ENCODE assay signal across 21 cellular contexts in genomic region chr1:30798954-30799491, GRCh38. TPM values are rescaled to one million over a fixed set of nuclear protein-coding genes. Genes with fewer than 3 reads are reported as not detected.
DNase-seq lines count a peak whose midpoint lies in the region; ATAC-seq lines count a peak whose summit lies in the region.
"Had no signal": no experiment of that assay in that cellular context is flagged by ENCODE, and none has a peak within 500 bp of the region (broad histone marks: within the 10 kb centered on the region; RNA-seq: fewer than 3 reads in every experiment).

No MANE protein-coding gene starts in this region.

- no peak overlapping the region for H3K4me2 ChIP-seq in mesenchymal stem cell (ENCODE audit: low read length, poor library complexity, severe bottlenecking)

- H3K23ac ChIP-seq in mesenchymal stem cell (ENCODE audit: low read length in 2 of 2), result no peak overlapping the region

- H3K4me1 ChIP-seq in mesenchymal stem cell (ENCODE audit: control insufficient read depth, insufficient read depth, low read depth, low read length), result peaks cover 12% of the 10 kb centered on the region
- H3K4me1 ChIP-seq: prostate gland had no signal

- H3K27ac Mint-ChIP-seq in T-helper 17 cell, result peak overlapping the region; percentile 70
- H3K27ac Mint-ChIP-seq in activated CD4-positive, alpha-beta memory T cell treated with anti-CD3 and anti-CD28 coated beads, Interleukin-2, amount 10 ng/mL, durations not matched to agents 7 days and 5 days, result no peak overlapping the region
- H3K27ac Mint-ChIP-seq: activated CD4-positive, alpha-beta T cell treated with anti-CD3 and anti-CD28 coated beads, Interleukin-2, amount 10 ng/mL, durations not matched to agents 24 days and 14 days; activated naive CD4-positive, alpha-beta T cell treated with anti-CD3 and anti-CD28 coated beads for 36 hours; T-helper 2 cell treated with Interferon-gamma antibody and Interleukin-4, amounts not matched to agents 5 μg/mL and 100 μg/mL, for 36 hours had no signal

- peak overlapping the region; percentile 49 for H2BK15ac ChIP-seq in mesenchymal stem cell (ENCODE audit: low read depth, poor library complexity, severe bottlenecking)

- WGBS in mesenchymal stem cell, result 98% methylated on average over 2 of the region's 2 CpGs

- H3K36me3 ChIP-seq in mesenchymal stem cell (ENCODE audit: control insufficient read depth in 1 of 2, insufficient read depth in 2 of 2, low read depth in 1 of 2, low read length in 2 of 2), result no peaks in the 10 kb centered on the region
- H3K36me3 ChIP-seq: prostate gland, thoracic aorta had no signal

- H2BK120ac ChIP-seq in mesenchymal stem cell (ENCODE audit: low read depth, low read length), result peak overlapping the region; percentile 0

- H3K27ac ChIP-seq in caudate nucleus (ENCODE audit: low read depth, low read length) (peak overlapping the region; percentile 31), mesenchymal stem cell (ENCODE audit: low read length, poor library complexity, severe bottlenecking) (no peak overlapping the region), substantia nigra (ENCODE audit: low read depth, low read length, poor library complexity, severe bottlenecking) (peak overlapping the region; percentile 58)
- H3K27ac ChIP-seq: prostate gland, SK-N-MC, thoracic aorta, VCaP had no signal

- H3K4me3 ChIP-seq in mesenchymal stem cell (ENCODE audit: insufficient read depth in 1 of 2, low read depth in 1 of 2, low read length in 2 of 2), result no peak overlapping the region
- H3K4me3 ChIP-seq: mucosa of descending colon, prostate gland, SK-N-MC, skin epidermis, thoracic aorta had no signal

- no peak overlapping the region for H2BK5ac ChIP-seq in mesenchymal stem cell (ENCODE audit: low read depth, low read length, poor library complexity, severe bottlenecking)

- H3K18ac ChIP-seq in mesenchymal stem cell (ENCODE audit: low read depth in 1 of 2, low read length in 2 of 2), result no peak overlapping the region

- no peak overlapping the region for H3K14ac ChIP-seq in mesenchymal stem cell (ENCODE audit: low read length in 2 of 2)

- no peaks in the 10 kb centered on the region for H3K36me3 Mint-ChIP-seq in T-helper 17 cell (ENCODE audit: low read depth)
- H3K36me3 Mint-ChIP-seq in activated CD4-positive, alpha-beta memory T cell treated with anti-CD3 and anti-CD28 coated beads, Interleukin-2, amount 10 ng/mL, durations not matched to agents 7 days and 5 days (ENCODE audit: low read depth), result no peaks in the 10 kb centered on the region

- H3K4me3 Mint-ChIP-seq in T-helper 17 cell, result no peak overlapping the region
- no peak overlapping the region for H3K4me3 Mint-ChIP-seq in activated CD4-positive, alpha-beta memory T cell treated with anti-CD3 and anti-CD28 coated beads, Interleukin-2, amount 10 ng/mL, durations not matched to agents 7 days and 5 days
- H3K4me3 Mint-ChIP-seq: activated CD4-positive, alpha-beta T cell treated with anti-CD3 and anti-CD28 coated beads, Interleukin-2, amount 10 ng/mL, durations not matched to agents 24 days and 14 days; activated naive CD4-positive, alpha-beta T cell treated with anti-CD3 and anti-CD28 coated beads for 36 hours; T-helper 2 cell treated with Interferon-gamma antibody and Interleukin-4, amounts not matched to agents 5 μg/mL and 100 μg/mL, for 36 hours had no signal

- no peak for DNase-seq in T-helper 17 cell
- no peak for DNase-seq in caudate nucleus (lab: John Stamatoyannopoulos, UW)
- no peak for DNase-seq in mesenchymal stem cell
- DNase-seq in substantia nigra (lab: John Stamatoyannopoulos, UW), result no peak
- DNase-seq in NCI-H2029 treated with DMSO at 0.1 percent for 48 hours (lab: John Stamatoyannopoulos, UW), result no peak
- no peak for DNase-seq in NCI-H1436 (lab: John Stamatoyannopoulos, UW)
- no peak for DNase-seq in activated CD4-positive, alpha-beta memory T cell treated with anti-CD3 and anti-CD28 coated beads, Interleukin-2, amount 10 ng/mL, durations not matched to agents 7 days and 5 days
- DNase-seq: activated CD4-positive, alpha-beta T cell treated with anti-CD3 and anti-CD28 coated beads, Interleukin-2, amount 10 ng/mL, durations not matched to agents 24 days and 14 days; activated naive CD4-positive, alpha-beta T cell treated with anti-CD3 and anti-CD28 coated beads for 36 hours; KBM-7; NCI-H146; NCI-H2171 treated with DMSO at 0.1 percent for 48 hours; NCI-H526; stimulated activated CD4-positive, alpha-beta T cell treated with anti-CD3 and anti-CD28 coated beads, Interleukin-1b, Interleukin-23, amount 100 ng/mL, for 48 hours had no signal

- ATAC-seq in T-helper 17 cell, result no peak

- H4K8ac ChIP-seq in mesenchymal stem cell (ENCODE audit: low read length), result no peak overlapping the region

- H3K4me1 Mint-ChIP-seq in T-helper 17 cell, result peaks cover 6% of the 10 kb centered on the region
- peaks cover 4% of the 10 kb centered on the region for H3K4me1 Mint-ChIP-seq in activated CD4-positive, alpha-beta memory T cell treated with anti-CD3 and anti-CD28 coated beads, Interleukin-2, amount 10 ng/mL, durations not matched to agents 7 days and 5 days

- no peak overlapping the region for H4K91ac ChIP-seq in mesenchymal stem cell (ENCODE audit: low read length)

- H3K4ac ChIP-seq in mesenchymal stem cell (ENCODE audit: low read depth in 1 of 2, low read length in 2 of 2), result no peak overlapping the region

- peak overlapping the region in 1 of 2 experiments; percentile 29 for H2BK12ac ChIP-seq in mesenchymal stem cell (ENCODE audit: low read length in 2 of 2)

- no peak overlapping the region for H2AK5ac ChIP-seq in mesenchymal stem cell (ENCODE audit: low read length, severe bottlenecking)

- H3K79me1 ChIP-seq in mesenchymal stem cell (replicated peaks; ENCODE audit: low read length, poor library complexity, severe bottlenecking), result no peaks in the 10 kb centered on the region

- H3K9me3 ChIP-seq in T-helper 17 cell (ENCODE audit: control insufficient read depth, low read length, poor library complexity, severe bottlenecking) (no peaks in the 10 kb centered on the region), mesenchymal stem cell (ENCODE audit: control insufficient read depth, low read length) (no peaks in the 10 kb centered on the region)
- H3K9me3 ChIP-seq: mucosa of descending colon, prostate gland, thoracic aorta had no signal

- peaks cover 12% of the 10 kb centered on the region for H3K27me3 Mint-ChIP-seq in T-helper 17 cell
- peaks cover 20% of the 10 kb centered on the region for H3K27me3 Mint-ChIP-seq in activated CD4-positive, alpha-beta memory T cell treated with anti-CD3 and anti-CD28 coated beads, Interleukin-2, amount 10 ng/mL, durations not matched to agents 7 days and 5 days

- H3K9me3 Mint-ChIP-seq in activated CD4-positive, alpha-beta memory T cell treated with anti-CD3 and anti-CD28 coated beads, Interleukin-2, amount 10 ng/mL, durations not matched to agents 7 days and 5 days, result no peaks in the 10 kb centered on the region
- H3K9me3 Mint-ChIP-seq: activated CD4-positive, alpha-beta T cell treated with anti-CD3 and anti-CD28 coated beads, Interleukin-2, amount 10 ng/mL, durations not matched to agents 24 days and 14 days; activated naive CD4-positive, alpha-beta T cell treated with anti-CD3 and anti-CD28 coated beads for 36 hours; T-helper 2 cell treated with Interferon-gamma antibody and Interleukin-4, amounts not matched to agents 5 μg/mL and 100 μg/mL, for 36 hours had no signal

- peaks cover 0 to 13% of the 10 kb centered on the region in 2 experiments for H3K27me3 ChIP-seq in mesenchymal stem cell (ENCODE audit: control insufficient read depth in 1 of 2, insufficient read depth in 1 of 2, low read length in 2 of 2)

- no peak overlapping the region for H3K9ac ChIP-seq in mesenchymal stem cell (ENCODE audit: low read length)

- POLR2A ChIA-PET in activated CD4-positive, alpha-beta memory T cell treated with anti-CD3 and anti-CD28 coated beads, Interleukin-2, amount 10 ng/mL, durations not matched to agents 7 days and 5 days (lab: Charles Lee), result no interaction called here

- CTCF ChIA-PET in activated CD4-positive, alpha-beta memory T cell treated with anti-CD3 and anti-CD28 coated beads, Interleukin-2, amount 10 ng/mL, durations not matched to agents 7 days and 5 days (lab: Charles Lee), result no interaction called here

- H2AFZ ChIP-seq in mesenchymal stem cell (ENCODE audit: low read depth, low read length), result no peak overlapping the region

RNA-seq across cellular contexts. Expression of gene LAPTM5, which starts 41.4 kb away (rescaled TPM):
- total RNA-seq in T-helper 17 cell, result 100 to 1,000 TPM; 563 to 601 TPM
- polyA plus RNA-seq in mesenchymal stem cell (2013, experiment 1 of 2), result 0.97 TPM
- 0.95 TPM for polyA plus RNA-seq in mesenchymal stem cell (2013, experiment 2 of 2)
- total RNA-seq in activated CD4-positive, alpha-beta memory T cell treated with anti-CD3 and anti-CD28 coated beads, Interleukin-2, amount 10 ng/mL, durations not matched to agents 7 days and 5 days, result 100 to 1,000 TPM; 481 to 482 TPM
